12 cellular contexts compared by ENCODE assay signal in the genomic region with DNA sequence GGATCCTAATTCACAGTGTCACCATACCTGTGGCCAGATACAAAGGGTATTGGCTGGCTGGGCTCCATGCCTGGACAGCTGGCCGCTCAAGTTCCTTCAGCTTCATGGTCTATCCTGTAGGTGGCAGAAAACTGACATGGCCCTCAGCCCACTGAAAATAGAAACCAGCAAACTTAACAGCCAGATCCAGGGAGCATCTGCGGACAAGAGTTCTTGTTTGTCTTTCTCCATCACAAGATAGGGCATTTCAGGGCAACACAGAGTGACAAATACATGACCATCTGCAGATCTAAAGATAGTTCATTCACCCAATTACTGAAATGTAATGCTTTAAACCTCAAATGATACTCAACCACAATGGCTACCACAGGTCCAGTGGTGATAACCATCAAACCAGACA. TPM values are rescaled to one million over a fixed set of nuclear protein-coding genes. Genes with fewer than 3 reads are reported as not detected.
A peak's percentile ranks its signal among the peaks of the same experiment; 100 is the strongest.
DNase-seq lines count a peak whose midpoint lies in the region; ATAC-seq and TF ChIP-seq lines count a peak whose summit lies in the region.
"Had no signal": no experiment of that assay in that cellular context is flagged by ENCODE, and none has a peak within 500 bp of the region (broad histone marks: within the 10 kb centered on the region; RNA-seq: fewer than 3 reads in every experiment).

No MANE protein-coding gene starts in this region.

- POLR2A ChIA-PET in A673 (lab: Charles Lee; ENCODE audit: low non-redundant PET), result no interaction called here
- POLR2A ChIA-PET in Panc1 (lab: Charles Lee), result no interaction called here

- DNase-seq in A673 (ENCODE audit: low spot score) (no peak), Panc1 (ENCODE audit: low read depth, low spot score) (no peak), iPS-NIHi11 (ENCODE audit: low spot score) (peak; percentile 58), amniotic stem cell (lab: John Stamatoyannopoulos, UW) (no peak), HAP-1 (ENCODE audit: low spot score in 2 of 2) (no peak)
- DNase-seq: activated T-cell treated with anti-CD3 and anti-CD28 coated beads, Interleukin-2, amount 50 U/mL, for 4 hours; Karpas-422; NCI-H510A treated with DMSO at 0.1 percent for 48 hours; small intestine had no signal

- in situ Hi-C loops in Panc1 (cut with HindIII; ENCODE audit: low pct_unique_long_range_greater_than_20kb, low sequenced_read_pairs), result no loop called here
- in situ Hi-C loops in HAP-1 (cut with MboI; ENCODE audit: low sequenced_read_pairs), result no loop called here

- 0 out of 2 replicates have a peak, but pooled peaks have one; percentile 39 for ATAC-seq in Panc1
- ATAC-seq in HG03457 (IDR thresholded peaks at IDR 0.05; ENCODE audit: unreplicated experiment), result no peak
- no peak for ATAC-seq in GM18867 (IDR thresholded peaks at IDR 0.05; ENCODE audit: unreplicated experiment)
- ATAC-seq: activated T-cell treated with anti-CD3 and anti-CD28 coated beads, Interleukin-2, amount 50 U/mL, for 4 hours had no signal

- no TSS peak for BruUV-seq in A673 (replicated peaks; lab: Mats Ljungman, UMichigan)
- TSS peak; percentile 48 for BruUV-seq in Panc1 (replicated peaks; lab: Mats Ljungman, UMichigan)

- H3K9me3 ChIP-seq in A673 (ENCODE audit: low read depth, low read length, poor library complexity, severe bottlenecking) (no peaks in the 10 kb centered on the region), Panc1 (ENCODE audit: control insufficient read depth, insufficient read depth, low read depth, low read length) (no peaks in the 10 kb centered on the region), HAP-1 (no peaks in the 10 kb centered on the region)

- H3K27ac ChIP-seq in A673 (ENCODE audit: low read depth, low read length, poor library complexity, severe bottlenecking) (no peak overlapping the region), Panc1 (ENCODE audit: low read length) (no peak overlapping the region)

- no peaks in the 10 kb centered on the region for H3K27me3 ChIP-seq in A673 (replicated peaks; ENCODE audit: insufficient read depth, low read depth, low read length, poor library complexity)
- H3K27me3 ChIP-seq in Panc1 (ENCODE audit: control insufficient read depth, insufficient read depth, low read length), result no peaks in the 10 kb centered on the region
- H3K27me3 ChIP-seq in HAP-1 (ENCODE audit: low read depth), result no peaks in the 10 kb centered on the region

- intact Hi-C loops in A673 (cut with micrococcal nuclease; ENCODE audit: unreplicated experiment), result loop anchor here (5.0 kb wide), 1 partner anchor 670 kb away; no protein-coding TSS in a partner anchor
- intact Hi-C loops in Panc1 (cut with micrococcal nuclease; ENCODE audit: unreplicated experiment), result no loop called here

- H3K4me3 ChIP-seq in A673 (ENCODE audit: low read depth, low read length, poor library complexity, severe bottlenecking) (no peak overlapping the region), Panc1 (ENCODE audit: low read depth in 2 of 2, low read length in 2 of 2) (no peak overlapping the region), HAP-1 (no peak overlapping the region)

- CTCF ChIA-PET in A673 (lab: Charles Lee), result interaction anchor here (0.7 to 1.2 kb wide), 2 partner anchors 362 to 383 kb away, joined by 3 to 12 read pairs; no protein-coding TSS in a partner anchor
- CTCF ChIA-PET in Panc1 (lab: Charles Lee), result interaction anchor here (0.7 kb wide), 1 partner anchor 164 kb away, joined by 4 read pairs; no protein-coding TSS in a partner anchor

- peak; percentile 38 for TF ChIP-seq CTCF in A673 (conservative IDR thresholded peaks at IDR 0.05; ENCODE audit: low read depth, low read length)
- peak; percentile 9 for TF ChIP-seq CTCF in GM12873 (IDR thresholded peaks at IDR 0.05; ENCODE audit: insufficient read depth, low read depth, low read length, missing control alignments)
- peak; percentile 38 for TF ChIP-seq CTCF in Panc1 (IDR thresholded peaks at IDR 0.05)

- no peaks in the 10 kb centered on the region for H3K36me3 ChIP-seq in A673 (ENCODE audit: insufficient read depth, low read length, poor library complexity, severe bottlenecking)
- H3K36me3 ChIP-seq in Panc1 (ENCODE audit: control insufficient read depth, insufficient read depth, low read length), result no peaks in the 10 kb centered on the region
- peaks cover 3% of the 10 kb centered on the region; the same call in 1 of the 2 replicates for H3K36me3 ChIP-seq in HAP-1 (replicated peaks)

- H3K4me1 ChIP-seq in A673 (ENCODE audit: insufficient read depth, low read length, poor library complexity, severe bottlenecking), result peaks cover 7% of the 10 kb centered on the region
- no peaks in the 10 kb centered on the region for H3K4me1 ChIP-seq in Panc1 (ENCODE audit: control insufficient read depth, insufficient read depth, low read length)
- no peaks in the 10 kb centered on the region for H3K4me1 ChIP-seq in HAP-1

RNA-seq across cellular contexts. Expression of gene SEC31B, which starts 2.8 kb away (rescaled TPM):
- 3.8 and 4.7 TPM in 2 replicates for total RNA-seq in A673 (2021)
- total RNA-seq in Panc1 (2021; ENCODE audit: unreplicated experiment), result 17.8 TPM
- 12.2 TPM for polyA plus RNA-seq in Panc1 (2012; ENCODE audit: insufficient read length)

RNA-seq across cellular contexts. Expression of gene NDUFB8, which starts 12.8 kb away (rescaled TPM):
- total RNA-seq in A673 (2021), result 293 and 297 TPM in 2 replicates
- 242 TPM for total RNA-seq in Panc1 (2021; ENCODE audit: unreplicated experiment)
- 245 TPM for polyA plus RNA-seq in Panc1 (2012; ENCODE audit: insufficient read length)

RNA-seq across cellular contexts. Expression of gene HIF1AN, which starts 18.9 kb away (rescaled TPM):
- total RNA-seq in A673 (2021), result 49.0 and 57.6 TPM in 2 replicates
- total RNA-seq in Panc1 (2021; ENCODE audit: unreplicated experiment), result 83.1 TPM
- 40.8 TPM for polyA plus RNA-seq in Panc1 (2012; ENCODE audit: insufficient read length)

RNA-seq across cellular contexts. Expression of gene WNT8B, which starts 54.0 kb away (rescaled TPM):
- not detected in 2 replicates for total RNA-seq in A673 (2021)
- total RNA-seq in Panc1 (2021; ENCODE audit: unreplicated experiment), result not detected
- not detected for polyA plus RNA-seq in Panc1 (2012; ENCODE audit: insufficient read length)
- polyA plus RNA-seq: small intestine had no signal
